29 cellular contexts compared by ENCODE assay signal in genomic region chr5:123124495-123125171, GRCh38. TPM values are rescaled to one million over a fixed set of nuclear protein-coding genes. Genes with fewer than 3 reads are reported as not detected.
DNase-seq lines count a peak whose midpoint lies in the region; ATAC-seq and TF ChIP-seq lines count a peak whose summit lies in the region.
"Had no signal": no experiment of that assay in that cellular context is flagged by ENCODE, and none has a peak within 500 bp of the region (broad histone marks: within the 10 kb centered on the region; RNA-seq: fewer than 3 reads in every experiment).

No MANE protein-coding gene starts in this region.

- H4K20me1 ChIP-seq in MM.1S (ENCODE audit: insufficient read depth, low read length), result no peaks in the 10 kb centered on the region

- H3K4me3 ChIP-seq in SJSA1, result no peak overlapping the region
- no peak overlapping the region for H3K4me3 ChIP-seq in MM.1S (ENCODE audit: low read length)
- H3K4me3 ChIP-seq: neural progenitor cell, spleen had no signal

- H3K27me3 ChIP-seq in SJSA1 (replicated peaks) (no peaks in the 10 kb centered on the region), MM.1S (replicated peaks; ENCODE audit: insufficient read depth, low read length) (no peaks in the 10 kb centered on the region)
- H3K27me3 ChIP-seq: neural progenitor cell had no signal

- no peaks in the 10 kb centered on the region for H3K9me2 ChIP-seq in MM.1S (replicated peaks; ENCODE audit: insufficient read depth, low read length)

- H3K36me3 ChIP-seq in SJSA1 (no peaks in the 10 kb centered on the region), MM.1S (replicated peaks; ENCODE audit: insufficient read depth, low read length) (no peaks in the 10 kb centered on the region)
- H3K36me3 ChIP-seq: neural progenitor cell, spleen had no signal

- intact Hi-C loops in sciatic nerve (cut with DNase I), result no loop called here

- no peak overlapping the region for H3K9ac ChIP-seq in MM.1S (ENCODE audit: low read length)
- H3K9ac ChIP-seq: neural progenitor cell, parathyroid adenoma had no signal

- peak; percentile 80 for ATAC-seq in sciatic nerve
- no peak for ATAC-seq in HG03175 (IDR thresholded peaks at IDR 0.05; ENCODE audit: unreplicated experiment)
- ATAC-seq: effector memory CD8-positive, alpha-beta T cell had no signal

- DNase-seq in AG20443 (ENCODE audit: low spot score) (peak; percentile 41), SJSA1 (ENCODE audit: low read depth in 1 of 2, low spot score in 2 of 2) (no peak), fibroblast of peridontal ligament (ENCODE audit: extremely low read depth) (peak; percentile 89), sciatic nerve (ENCODE audit: low spot score) (no peak), HT-29 (ENCODE audit: low spot score) (no peak), MM.1S (no peak)
- DNase-seq in activated CD4-positive, CD25-positive, alpha-beta regulatory T cell treated with anti-CD3 and anti-CD28 coated beads, Interleukin-2, amount 50 U/mL, for 72 hours, result no peak
- DNase-seq: activated naive CD4-positive, alpha-beta T cell treated with anti-CD3 and anti-CD28 coated beads, Interleukin-2, amount 50 U/mL, for 16 hours; amygdala; cortex of kidney; DMS 273 treated with DMSO at 0.1 percent for 48 hours; effector memory CD8-positive, alpha-beta T cell; erythroblast; H9; hypothalamus; NCI-H1048; NCI-H2107; NCI-H345; retina; SHP77; spleen; stimulated activated CD4-positive, alpha-beta T cell treated with anti-CD3 and anti-CD28 coated beads, Interleukin-2, amount 100 ng/mL, for 24 hours; stimulated activated CD8-positive, alpha-beta memory T cell treated with anti-CD3 and anti-CD28 coated beads, Interleukin-4, amount 100 ng/mL, for 48 hours had no signal

- peak overlapping the region; percentile 7 for H3K27ac ChIP-seq in SJSA1
- H3K27ac ChIP-seq in MM.1S (ENCODE audit: low read length), result no peak overlapping the region
- H3K27ac ChIP-seq: neural progenitor cell, parathyroid adenoma, spleen had no signal

- no peak overlapping the region for H3K4me2 ChIP-seq in MM.1S (ENCODE audit: low read depth, low read length)
- H3K4me2 ChIP-seq: neural progenitor cell had no signal

- H3K9me3 ChIP-seq in SJSA1 (replicated peaks), result no peaks in the 10 kb centered on the region
- no peaks in the 10 kb centered on the region for H3K9me3 ChIP-seq in MM.1S (replicated peaks; ENCODE audit: insufficient read depth, low read length)
- H3K9me3 ChIP-seq: spleen had no signal

- no peak for TF ChIP-seq CTCF in MM.1S (IDR thresholded peaks at IDR 0.05; ENCODE audit: low read length)

- H3K4me1 ChIP-seq in SJSA1 (replicated peaks) (peaks cover 45% of the 10 kb centered on the region), MM.1S (ENCODE audit: low read length) (no peaks in the 10 kb centered on the region)
- H3K4me1 ChIP-seq: parathyroid adenoma, spleen had no signal

- H2AFZ ChIP-seq in MM.1S (ENCODE audit: low read length), result no peak overlapping the region
- H2AFZ ChIP-seq: neural progenitor cell, parathyroid adenoma had no signal

- H3K79me2 ChIP-seq in MM.1S (ENCODE audit: low read length), result no peaks in the 10 kb centered on the region
- H3K79me2 ChIP-seq: parathyroid adenoma had no signal

- no peaks in the 10 kb centered on the region for H3F3A ChIP-seq in MM.1S (ENCODE audit: insufficient read depth, low read length)

RNA-seq across cellular contexts. Expression of gene PRDM6, which starts 35.6 kb away (rescaled TPM):
- 1.5 and 2.4 TPM in 2 replicates for total RNA-seq in SJSA1 (2014; rRNA removed; shearing (Covaris generic))
- total RNA-seq in sciatic nerve, result 2.1 TPM
- total RNA-seq in HT-29 (2014; rRNA removed; shearing (Covaris generic)), result not detected in 2 replicates
- total RNA-seq: A673; activated T-helper 2 cell treated with anti-CD3 and anti-CD28 coated beads, Interferon-gamma antibody, Interleukin-2, Interleukin-4, amounts not matched to agents 10 μg/mL and 5 μg/mL and 100 μg/mL, durations not matched to agents 14 hours and 24 hours and 36 hours; bronchial epithelial cell had no signal

Comparison
In these comparisons a context has a peak if more than half of its experiments do, and no peak if none do; other contexts are left out.
1. DNase-seq: peak in AG20443 (single experiment) and fibroblast of peridontal ligament (single experiment); none in SJSA1 (0 of 2), sciatic nerve (single experiment), activated CD4-positive, CD25-positive, alpha-beta regulatory T cell treated with anti-CD3 and anti-CD28 coated beads, Interleukin-2, amount 50 U/mL, for 72 hours (single experiment), HT-29 (single experiment) and MM.1S (single experiment).